ENCODE assay signal across 8 cellular contexts in the genomic region with DNA sequence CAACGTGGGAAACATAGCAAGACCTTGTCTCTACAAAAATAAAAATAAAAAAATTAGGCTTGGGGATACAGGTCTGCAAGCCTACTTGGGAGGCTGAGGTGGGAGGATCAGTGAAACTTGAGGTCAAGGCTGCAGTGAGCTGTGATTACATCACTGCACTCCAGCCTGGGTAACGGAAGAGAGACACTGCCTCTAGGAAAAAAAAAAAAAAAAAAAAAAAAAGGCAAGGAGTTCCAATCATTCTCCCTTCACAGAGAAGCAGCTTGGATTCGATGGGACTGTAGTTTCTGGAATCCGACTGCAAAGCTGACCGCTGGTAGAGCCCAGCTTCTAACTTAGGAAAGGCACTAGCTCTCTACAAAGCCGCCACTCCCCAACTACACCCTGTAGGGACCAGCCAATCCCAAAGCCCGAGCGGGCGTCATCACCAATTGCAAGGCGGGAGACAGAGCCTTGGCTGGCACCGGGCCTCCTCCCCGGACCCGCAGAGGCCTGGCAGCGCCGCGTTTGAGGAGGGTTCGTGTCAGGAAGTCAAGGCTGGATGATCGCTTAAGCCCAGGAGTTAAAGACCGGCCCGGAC. TPM values are rescaled to one million over a fixed set of nuclear protein-coding genes. Genes with fewer than 3 reads are reported as not detected.
DNase-seq lines count a peak whose midpoint lies in the region; ATAC-seq and TF ChIP-seq lines count a peak whose summit lies in the region.

No MANE protein-coding gene starts in this region.

- peaks cover 30% of the 10 kb centered on the region for H3K4me1 Mint-ChIP-seq in activated naive CD4-positive, alpha-beta T cell treated with anti-CD3 and anti-CD28 coated beads for 36 hours (ENCODE audit: low read depth)

- peak; percentile 93 for DNase-seq in EL
- peak; percentile 92 for DNase-seq in H7
- DNase-seq in M059J (ENCODE audit: low read depth) = peak; percentile 95
- peak; percentile 50 to 63 for DNase-seq in SJCRH30
- DNase-seq in activated naive CD4-positive, alpha-beta T cell treated with anti-CD3 and anti-CD28 coated beads for 36 hours = peak; percentile 95
- DNase-seq in non-pigmented ciliary epithelial cell (ENCODE audit: low read depth) = peak; percentile 55
- peak; percentile 96 to 97 for DNase-seq in suprapubic skin (ENCODE audit: low spot score in 2 of 2)

- peak; percentile 61 to 77 for TF ChIP-seq POLR2A in gastroesophageal sphincter (IDR thresholded peaks at IDR 0.05)
- TF ChIP-seq POLR2A in suprapubic skin (IDR thresholded peaks at IDR 0.05) = no peak

- CTCF ChIA-PET in activated naive CD4-positive, alpha-beta T cell treated with anti-CD3 and anti-CD28 coated beads for 36 hours (lab: Charles Lee) = interaction anchor here (0.8 to 2.3 kb wide), 5 partner anchors 35 to 198 kb away, joined by 3 to 15 read pairs (median 4); partner anchors contain the start of gene ARFGAP2

- H3K27me3 ChIP-seq in H7 (ENCODE audit: control insufficient read depth, insufficient read depth, low read length) (no peaks in the 10 kb centered on the region), SJCRH30 (no peaks in the 10 kb centered on the region), gastroesophageal sphincter (no peaks in the 10 kb centered on the region), suprapubic skin (no peaks in the 10 kb centered on the region)

- peak overlapping the region; percentile 97 for H3K27ac Mint-ChIP-seq in activated naive CD4-positive, alpha-beta T cell treated with anti-CD3 and anti-CD28 coated beads for 36 hours

- H3K27ac ChIP-seq in SJCRH30 = peak overlapping the region; percentile 81; the same call in 1 of the 2 replicates
- peak overlapping the region; percentile 90 to 98 (median 97) for H3K27ac ChIP-seq in gastroesophageal sphincter
- H3K27ac ChIP-seq in suprapubic skin = peak overlapping the region; percentile 94

- H3K36me3 ChIP-seq in H7 (replicated peaks; ENCODE audit: control insufficient read depth, insufficient read depth, low read length) (no peaks in the 10 kb centered on the region; the same call in 1 of the 2 replicates), SJCRH30 (no peaks in the 10 kb centered on the region), gastroesophageal sphincter (peaks cover 0 to 8% of the 10 kb centered on the region in 2 donors), suprapubic skin (peaks cover 8% of the 10 kb centered on the region)

- H3K9me3 Mint-ChIP-seq in activated naive CD4-positive, alpha-beta T cell treated with anti-CD3 and anti-CD28 coated beads for 36 hours = no peaks in the 10 kb centered on the region

- WGBS in gastroesophageal sphincter (ENCODE audit: low coverage in 1 of 2), 2 donors = 3 to 6% methylated on average over 7 to 15 of the region's 20 CpGs
- 5% methylated on average over 20 of the region's 20 CpGs for whole genome bisulfite sequencing in suprapubic skin

- peak in 1 of 4 experiments; percentile 4 for TF ChIP-seq CTCF in gastroesophageal sphincter (IDR thresholded peaks at IDR 0.05)
- no peak for TF ChIP-seq CTCF in suprapubic skin (IDR thresholded peaks at IDR 0.05)

- no peaks in the 10 kb centered on the region for H3K27me3 Mint-ChIP-seq in activated naive CD4-positive, alpha-beta T cell treated with anti-CD3 and anti-CD28 coated beads for 36 hours (ENCODE audit: low read depth)

- TF ChIP-seq EP300 in gastroesophageal sphincter (IDR thresholded peaks at IDR 0.05) (no peak), suprapubic skin (IDR thresholded peaks at IDR 0.05) (no peak)

- H3K4me1 ChIP-seq in SJCRH30 (peaks cover 9% of the 10 kb centered on the region), gastroesophageal sphincter (peaks cover 0 to 46% (median 10%) of the 10 kb centered on the region in 3 donors), suprapubic skin (peaks cover 29% of the 10 kb centered on the region)

- H3K9me3 ChIP-seq in SJCRH30 (replicated peaks) (no peaks in the 10 kb centered on the region), gastroesophageal sphincter (no peaks in the 10 kb centered on the region), suprapubic skin (no peaks in the 10 kb centered on the region)

- H3K4me3 ChIP-seq in H7 (ENCODE audit: insufficient read depth, low read depth, low read length) (peak overlapping the region; percentile 46), SJCRH30 (peak overlapping the region; percentile 70), gastroesophageal sphincter (peak overlapping the region; percentile 43 to 60), suprapubic skin (peak overlapping the region; percentile 69)

- peak overlapping the region; percentile 87 for H3K4me3 Mint-ChIP-seq in activated naive CD4-positive, alpha-beta T cell treated with anti-CD3 and anti-CD28 coated beads for 36 hours

- peak; percentile 95 for ATAC-seq in gastroesophageal sphincter

- intact Hi-C loops in activated naive CD4-positive, alpha-beta T cell treated with anti-CD3 and anti-CD28 coated beads for 36 hours (cut with micrococcal nuclease) = loop anchor here (1.0 to 10.0 kb wide), 10 partner anchors 28 to 1299 kb away; partner anchors contain the start of genes ACP2, FNBP4, MTCH2 and NUP160

- H3K36me3 Mint-ChIP-seq in activated naive CD4-positive, alpha-beta T cell treated with anti-CD3 and anti-CD28 coated beads for 36 hours (ENCODE audit: low read depth) = peaks cover 32% of the 10 kb centered on the region

RNA-seq across cellular contexts. Expression of gene DDB2, which starts 0.7 kb away (rescaled TPM):
- total RNA-seq in H7 (2014; rRNA removed; shearing (Covaris generic)) = 13.9 and 23.7 TPM in 2 replicates
- total RNA-seq in M059J (2014; rRNA removed; shearing (Covaris generic)) = 21.2 and 23.2 TPM in 2 replicates
- total RNA-seq in SJCRH30 (2014; rRNA removed; shearing (Covaris generic)) = 10.7 and 11.1 TPM in 2 replicates
- total RNA-seq in activated naive CD4-positive, alpha-beta T cell treated with anti-CD3 and anti-CD28 coated beads for 36 hours = 100 to 1,000 TPM; 273 to 282 TPM
- total RNA-seq in gastroesophageal sphincter (10 to 100 TPM; 18.6 to 44.2 (median 28.0) TPM), suprapubic skin (100 to 1,000 TPM in 1 of 4 donors, 10 to 100 TPM in 3; 53.4 to 193 (median 71.8) TPM)

RNA-seq across cellular contexts. Expression of gene PACSIN3, which starts 27.8 kb away (rescaled TPM):
- 67.6 and 76.2 TPM in 2 replicates for total RNA-seq in H7 (2014; rRNA removed; shearing (Covaris generic))
- 13.3 and 15.8 TPM in 2 replicates for total RNA-seq in M059J (2014; rRNA removed; shearing (Covaris generic))
- 26.7 and 29.0 TPM in 2 replicates for total RNA-seq in SJCRH30 (2014; rRNA removed; shearing (Covaris generic))
- total RNA-seq in activated naive CD4-positive, alpha-beta T cell treated with anti-CD3 and anti-CD28 coated beads for 36 hours = 1 to 10 TPM; 6.5 to 7.2 TPM
- 10 to 100 TPM; 61.3 to 74.9 (median 65.3) TPM for total RNA-seq in gastroesophageal sphincter
- 10 to 100 TPM; 42.5 to 59.3 (median 53.5) TPM for total RNA-seq in suprapubic skin

RNA-seq across cellular contexts. Expression of gene ACP2, which starts 34.5 kb away (rescaled TPM):
- 24.2 and 25.5 TPM in 2 replicates for total RNA-seq in H7 (2014; rRNA removed; shearing (Covaris generic))
- 74.4 and 98.8 TPM in 2 replicates for total RNA-seq in M059J (2014; rRNA removed; shearing (Covaris generic))
- total RNA-seq in SJCRH30 (2014; rRNA removed; shearing (Covaris generic)) = 26.2 and 29.6 TPM in 2 replicates
- total RNA-seq in activated naive CD4-positive, alpha-beta T cell treated with anti-CD3 and anti-CD28 coated beads for 36 hours = 1 to 10 TPM; 8.0 to 9.3 TPM
- total RNA-seq in gastroesophageal sphincter (10 to 100 TPM; 21.0 to 46.0 (median 32.0) TPM), suprapubic skin (10 to 100 TPM; 22.9 to 28.0 (median 24.6) TPM)

RNA-seq across cellular contexts. Expression of gene ARFGAP2, which starts 37.4 kb away (rescaled TPM):
- total RNA-seq in H7 (2014; rRNA removed; shearing (Covaris generic)) = 84.4 and 94.7 TPM in 2 replicates
- 119 and 130 TPM in 2 replicates for total RNA-seq in M059J (2014; rRNA removed; shearing (Covaris generic))
- 51.1 and 51.5 TPM in 2 replicates for total RNA-seq in SJCRH30 (2014; rRNA removed; shearing (Covaris generic))
- 10 to 100 TPM; 75.1 to 78.7 TPM for total RNA-seq in activated naive CD4-positive, alpha-beta T cell treated with anti-CD3 and anti-CD28 coated beads for 36 hours
- total RNA-seq in gastroesophageal sphincter (100 to 1,000 TPM; 127 to 223 (median 198) TPM), suprapubic skin (100 to 1,000 TPM; 178 to 248 (median 201) TPM)

RNA-seq across cellular contexts. Expression of gene NR1H3, which starts 43.7 kb away (rescaled TPM):
- 22.4 and 25.4 TPM in 2 replicates for total RNA-seq in H7 (2014; rRNA removed; shearing (Covaris generic))
- total RNA-seq in M059J (2014; rRNA removed; shearing (Covaris generic)) = 7.7 and 13.1 TPM in 2 replicates
- total RNA-seq in SJCRH30 (2014; rRNA removed; shearing (Covaris generic)) = 4.1 and 6.2 TPM in 2 replicates
- total RNA-seq in activated naive CD4-positive, alpha-beta T cell treated with anti-CD3 and anti-CD28 coated beads for 36 hours = 10 to 100 TPM; 10.4 to 11.3 TPM
- 10 to 100 TPM; 14.5 to 21.0 (median 16.1) TPM for total RNA-seq in gastroesophageal sphincter
- total RNA-seq in suprapubic skin = 10 to 100 TPM; 17.5 to 27.0 (median 25.0) TPM

Comparison
In these comparisons a context has a peak if more than half of its experiments do, and no peak if none do; other contexts are left out.
1. Peak in every context shown above with its lines: DNase-seq, ATAC-seq, H3K4me3 ChIP-seq and H3K27ac ChIP-seq.
2. POLR2A ChIP-seq: peak in gastroesophageal sphincter (2 of 2); none in suprapubic skin (0 of 2).